10 cellular contexts compared by ENCODE assay signal in the genomic region with DNA sequence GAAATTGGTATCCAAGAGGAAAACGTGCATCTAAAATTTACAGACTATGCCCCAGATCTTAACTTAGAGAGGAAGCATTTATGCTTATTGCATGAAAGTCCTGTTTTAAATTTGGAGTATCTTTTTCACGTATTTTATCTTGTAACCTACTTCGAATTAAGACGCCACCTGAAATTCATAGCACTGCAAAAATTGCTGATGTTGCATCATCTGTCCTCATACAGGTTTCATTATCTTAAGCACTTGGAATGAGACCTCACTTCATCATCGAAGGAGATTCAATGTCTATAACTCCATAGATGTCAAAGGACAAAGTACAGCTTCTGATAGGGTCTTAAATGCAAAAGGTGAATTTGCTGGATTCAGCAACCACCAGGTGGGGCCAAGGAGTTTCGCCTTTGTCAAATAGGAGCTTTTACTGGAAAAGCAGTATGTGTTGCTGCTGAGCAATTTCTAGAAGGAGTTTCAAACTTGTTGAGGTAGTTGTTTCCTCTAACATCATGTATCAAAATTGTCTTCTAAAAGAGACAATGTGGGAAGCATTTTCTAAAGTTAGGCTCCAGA.
A peak's percentile ranks its signal among the peaks of the same experiment; 100 is the strongest.
DNase-seq lines count a peak whose midpoint lies in the region; ATAC-seq and TF ChIP-seq lines count a peak whose summit lies in the region.
"Had no signal": no experiment of that assay in that cellular context is flagged by ENCODE, and none has a peak within 500 bp of the region (broad histone marks: within the 10 kb centered on the region; RNA-seq: fewer than 3 reads in every experiment).

No MANE protein-coding gene starts in this region.

- no peaks in the 10 kb centered on the region; the same call in 1 of the 2 replicates for H3K4me1 ChIP-seq in BE2C
- no peaks in the 10 kb centered on the region for H3K4me1 ChIP-seq in HEK293 (ENCODE audit: control insufficient read depth, insufficient read depth, low read length)
- no peaks in the 10 kb centered on the region for H3K4me1 ChIP-seq in RWPE2 (ENCODE audit: insufficient read depth, poor library complexity, severe bottlenecking)
- no peaks in the 10 kb centered on the region for H3K4me1 ChIP-seq in hepatocyte (ENCODE audit: insufficient read depth)
- H3K4me1 ChIP-seq in effector memory CD4-positive, alpha-beta T cell (ENCODE audit: control insufficient read depth, insufficient read depth, low read length, poor library complexity, severe bottlenecking): no peaks in the 10 kb centered on the region
- no peaks in the 10 kb centered on the region for H3K4me1 ChIP-seq in vagina

- H3K36me3 ChIP-seq in BE2C (no peaks in the 10 kb centered on the region), HEK293 (ENCODE audit: control insufficient read depth in 2 of 2, insufficient read depth in 1 of 2, low read length in 2 of 2) (no peaks in the 10 kb centered on the region), RWPE2 (ENCODE audit: low read depth) (no peaks in the 10 kb centered on the region), hepatocyte (replicated peaks; ENCODE audit: insufficient read depth, low read depth) (no peaks in the 10 kb centered on the region), vagina (no peaks in the 10 kb centered on the region)
- H3K36me3 ChIP-seq in effector memory CD4-positive, alpha-beta T cell (ENCODE audit: control insufficient read depth, insufficient read depth, low read length): no peaks in the 10 kb centered on the region

- ATAC-seq in RWPE2 (ENCODE audit: low read depth) (no peak), HG03139 (IDR thresholded peaks at IDR 0.05; ENCODE audit: unreplicated experiment) (no peak)
- ATAC-seq: left colon had no signal

- H3K27me3 ChIP-seq in BE2C: no peaks in the 10 kb centered on the region
- peaks cover 4% of the 10 kb centered on the region for H3K27me3 ChIP-seq in RWPE2 (ENCODE audit: insufficient read depth, poor library complexity, severe bottlenecking)
- peaks cover 4% of the 10 kb centered on the region for H3K27me3 ChIP-seq in hepatocyte
- no peaks in the 10 kb centered on the region for H3K27me3 ChIP-seq in effector memory CD4-positive, alpha-beta T cell (replicated peaks; ENCODE audit: control insufficient read depth, insufficient read depth, low read length, poor library complexity, severe bottlenecking)
- H3K27me3 ChIP-seq in vagina: no peaks in the 10 kb centered on the region

- H3K9me3 ChIP-seq in BE2C (no peaks in the 10 kb centered on the region), HEK293 (ENCODE audit: control insufficient read depth, insufficient read depth, low read depth, low read length) (no peaks in the 10 kb centered on the region), RWPE2 (ENCODE audit: severe bottlenecking) (no peaks in the 10 kb centered on the region), hepatocyte (ENCODE audit: low read depth) (no peaks in the 10 kb centered on the region), vagina (no peaks in the 10 kb centered on the region)
- no peaks in the 10 kb centered on the region for H3K9me3 ChIP-seq in effector memory CD4-positive, alpha-beta T cell (ENCODE audit: control insufficient read depth, low read length)

- H4K20me1 ChIP-seq in hepatocyte (ENCODE audit: insufficient read depth, poor library complexity, severe bottlenecking): no peaks in the 10 kb centered on the region

- intact Hi-C loops in vagina (cut with DNase I): no loop called here

- H3K9me2 ChIP-seq in hepatocyte (replicated peaks; ENCODE audit: insufficient read depth): no peaks in the 10 kb centered on the region

- POLR2A ChIA-PET in HEK293 (lab: Yijun Ruan, JAX): no interaction called here

- H3K27ac ChIP-seq in HEK293 (ENCODE audit: extremely low read depth, low read depth, low read length) (no peak overlapping the region), RWPE2 (ENCODE audit: poor library complexity, severe bottlenecking) (no peak overlapping the region), hepatocyte (no peak overlapping the region), vagina (no peak overlapping the region)
- H3K27ac ChIP-seq in effector memory CD4-positive, alpha-beta T cell (ENCODE audit: insufficient read depth, low read length, poor library complexity, severe bottlenecking): no peak overlapping the region

- H2AFZ ChIP-seq in hepatocyte: no peak overlapping the region

- H3K79me2 ChIP-seq in hepatocyte: no peaks in the 10 kb centered on the region

- H3K4me3 ChIP-seq in BE2C (ENCODE audit: low read depth, low read length) (no peak overlapping the region), HEK293 (ENCODE audit: low read depth, low read length) (no peak overlapping the region), RWPE2 (ENCODE audit: severe bottlenecking) (no peak overlapping the region), hepatocyte (no peak overlapping the region), vagina (no peak overlapping the region)
- no peak overlapping the region for H3K4me3 ChIP-seq in effector memory CD4-positive, alpha-beta T cell (ENCODE audit: insufficient read depth, low read depth, low read length, poor library complexity, severe bottlenecking)

- DNase-seq in BE2C: peak; percentile 40
- no peak for DNase-seq in RWPE2 (ENCODE audit: low spot score)
- DNase-seq in hepatocyte (ENCODE audit: low spot score): peak; percentile 46
- no peak for DNase-seq in effector memory CD4-positive, alpha-beta T cell
- no peak for DNase-seq in vagina (ENCODE audit: extremely low spot score in 2 of 2)
- no peak for DNase-seq in NCI-H82 (lab: John Stamatoyannopoulos, UW)
- DNase-seq: activated CD4-positive, alpha-beta T cell treated with anti-CD3 and anti-CD28 coated beads, Interleukin-2, amount 50 U/mL, for 1 hour had no signal

- WGBS in hepatocyte (ENCODE audit: low lambda C conversion rate, missing lambda C conversion rate): 58% methylated on average over 6 of the region's 6 CpGs

- no peak for TF ChIP-seq POLR2A in vagina (IDR thresholded peaks at IDR 0.05)

- peak; percentile 56 for TF ChIP-seq CTCF in BE2C (IDR thresholded peaks at IDR 0.05; ENCODE audit: low read depth, low read length)
- TF ChIP-seq CTCF in HEK293 (tag by site-specific recombination; IDR thresholded peaks at IDR 0.05): 0 out of 2 replicates have a peak, but pooled peaks have one; percentile 15
- TF ChIP-seq CTCF in RWPE2 (IDR thresholded peaks at IDR 0.05; ENCODE audit: poor library complexity, severe bottlenecking): peak; percentile 74
- TF ChIP-seq CTCF in hepatocyte (IDR thresholded peaks at IDR 0.05; ENCODE audit: poor library complexity): peak; percentile 57
- no peak for TF ChIP-seq CTCF in vagina (IDR thresholded peaks at IDR 0.05)

- H3K4me2 ChIP-seq in hepatocyte: no peak overlapping the region

- CTCF ChIA-PET in HEK293 (lab: Yijun Ruan, JAX): interaction anchor here (0.6 to 1.9 kb wide), 11 partner anchors 8 to 545 kb away, joined by 3 to 8 read pairs (median 4); no protein-coding TSS in a partner anchor

TF ChIP-seq in HEK293, 187 proteins besides CTCF, POLR2A, EP300 and RAD21:
- no peak for TF ChIP-seq ZFP37 (tag by site-specific recombination; IDR thresholded peaks at IDR 0.05)
- TF ChIP-seq, protein P1, sequence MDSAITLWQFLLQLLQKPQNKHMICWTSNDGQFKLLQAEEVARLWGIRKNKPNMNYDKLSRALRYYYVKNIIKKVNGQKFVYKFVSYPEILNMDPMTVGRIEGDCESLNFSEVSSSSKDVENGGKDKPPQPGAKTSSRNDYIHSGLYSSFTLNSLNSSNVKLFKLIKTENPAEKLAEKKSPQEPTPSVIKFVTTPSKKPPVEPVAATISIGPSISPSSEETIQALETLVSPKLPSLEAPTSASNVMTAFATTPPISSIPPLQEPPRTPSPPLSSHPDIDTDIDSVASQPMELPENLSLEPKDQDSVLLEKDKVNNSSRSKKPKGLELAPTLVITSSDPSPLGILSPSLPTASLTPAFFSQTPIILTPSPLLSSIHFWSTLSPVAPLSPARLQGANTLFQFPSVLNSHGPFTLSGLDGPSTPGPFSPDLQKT (IDR thresholded peaks at IDR 0.05; ENCODE audit: borderline replicate concordance, low read depth, low read length): no peak
- TF ChIP-seq, protein P2, sequence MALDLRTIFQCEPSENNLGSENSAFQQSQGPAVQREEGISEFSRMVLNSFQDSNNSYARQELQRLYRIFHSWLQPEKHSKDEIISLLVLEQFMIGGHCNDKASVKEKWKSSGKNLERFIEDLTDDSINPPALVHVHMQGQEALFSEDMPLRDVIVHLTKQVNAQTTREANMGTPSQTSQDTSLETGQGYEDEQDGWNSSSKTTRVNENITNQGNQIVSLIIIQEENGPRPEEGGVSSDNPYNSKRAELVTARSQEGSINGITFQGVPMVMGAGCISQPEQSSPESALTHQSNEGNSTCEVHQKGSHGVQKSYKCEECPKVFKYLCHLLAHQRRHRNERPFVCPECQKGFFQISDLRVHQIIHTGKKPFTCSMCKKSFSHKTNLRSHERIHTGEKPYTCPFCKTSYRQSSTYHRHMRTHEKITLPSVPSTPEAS (tag by site-specific recombination; IDR thresholded peaks at IDR 0.05): no peak

Comparison
In these comparisons a context has a peak if more than half of its experiments do, and no peak if none do; other contexts are left out.
1. DNase-seq: peak in BE2C (single experiment) and hepatocyte (single experiment); none in RWPE2 (single experiment), effector memory CD4-positive, alpha-beta T cell (0 of 3), vagina (0 of 2) and NCI-H82 (single experiment).
2. CTCF ChIP-seq: peak in BE2C (single experiment), HEK293 (single experiment), RWPE2 (single experiment) and hepatocyte (single experiment); none in vagina (0 of 3).